8 cellular contexts compared by ENCODE assay signal in the genomic region with DNA sequence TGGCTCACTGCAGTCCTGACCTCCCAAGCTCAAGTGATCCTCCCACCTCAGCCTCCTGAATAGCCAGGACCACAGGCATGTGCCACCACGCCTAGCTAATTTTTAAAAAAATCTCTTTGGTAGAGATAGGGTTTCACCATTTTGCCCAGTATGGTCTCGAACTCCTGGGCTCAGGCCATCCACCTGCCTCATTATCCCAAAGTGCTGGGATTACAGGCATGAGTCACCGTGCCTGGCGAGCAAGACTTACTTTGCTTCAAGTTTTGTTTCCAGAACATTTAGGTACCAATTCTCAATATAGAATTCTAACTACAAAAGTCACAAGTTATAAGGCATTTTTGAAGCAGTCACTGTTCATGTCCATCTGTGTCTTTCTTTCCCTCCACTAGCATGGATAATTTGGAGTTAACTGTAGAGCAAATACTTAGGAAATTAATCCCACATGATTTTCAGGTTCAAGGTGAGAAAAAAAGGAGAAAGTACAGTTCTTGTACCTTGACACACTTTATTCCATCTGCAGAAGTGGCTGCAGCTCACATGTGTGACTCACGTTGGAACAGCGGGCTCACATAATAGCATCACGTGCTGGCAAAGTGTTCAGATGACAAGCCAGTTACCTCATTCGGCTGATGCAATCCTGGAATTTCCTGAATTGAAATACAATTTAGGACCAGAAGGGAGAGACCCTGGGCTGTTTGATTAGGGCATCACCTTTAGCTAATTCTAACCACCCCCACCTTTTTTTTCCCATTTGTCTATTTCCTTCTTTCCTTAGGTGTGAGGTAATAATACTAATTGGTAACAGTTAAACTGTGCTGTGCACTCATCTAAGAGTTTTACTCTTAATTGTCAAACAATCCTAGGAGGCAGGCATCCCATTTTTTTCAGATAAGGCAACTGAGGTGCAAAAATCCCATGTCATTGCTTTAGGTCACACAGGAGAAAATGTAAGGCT. TPM values are rescaled to one million over a fixed set of nuclear protein-coding genes. Genes with fewer than 3 reads are reported as not detected.
DNase-seq lines count a peak whose midpoint lies in the region; ATAC-seq, FAIRE-seq and TF ChIP-seq lines count a peak whose summit lies in the region.

No MANE protein-coding gene starts in this region.

- H3K9me3 Mint-ChIP-seq in activated T-cell treated with anti-CD3 and anti-CD28 coated beads, Interleukin-2, amount 50 U/mL, for 4 hours = peaks cover 3% of the 10 kb centered on the region
- peaks cover 4% of the 10 kb centered on the region for H3K9me3 Mint-ChIP-seq in neural crest cell

- no peaks in the 10 kb centered on the region for H3K36me3 Mint-ChIP-seq in activated T-cell treated with anti-CD3 and anti-CD28 coated beads, Interleukin-2, amount 50 U/mL, for 4 hours (ENCODE audit: insufficient read depth)
- no peaks in the 10 kb centered on the region for H3K36me3 Mint-ChIP-seq in neural crest cell (ENCODE audit: low read depth)

- TF ChIP-seq CTCF in neural crest cell (conservative IDR thresholded peaks at IDR 0.05) = no peak

- peak overlapping the region; percentile 92 for H3K27ac ChIP-seq in epithelial cell of prostate

- DNase-seq in activated T-cell treated with anti-CD3 and anti-CD28 coated beads, Interleukin-2, amount 50 U/mL, for 4 hours = peak; percentile 17
- no peak for DNase-seq in activated T-cell treated with anti-CD3 and anti-CD28 coated beads, Interleukin-2, amount 50 U/mL, for 1 hour
- DNase-seq in NCI-H69 (lab: John Stamatoyannopoulos, UW) (peak; percentile 96), epithelial cell of prostate (ENCODE audit: low read depth, low spot score) (peak; percentile 87), neural crest cell (ENCODE audit: low read depth, low spot score) (no peak), GM19239 (ENCODE audit: insufficient read length, low spot score) (no peak)

- FAIRE-seq in GM19239 (lab: Jason Lieb, UNC) = no peak

- H3K4me3 Mint-ChIP-seq in activated T-cell treated with anti-CD3 and anti-CD28 coated beads, Interleukin-2, amount 50 U/mL, for 4 hours = no peak overlapping the region
- H3K4me3 Mint-ChIP-seq in neural crest cell = no peak overlapping the region

- H3K27me3 Mint-ChIP-seq in activated T-cell treated with anti-CD3 and anti-CD28 coated beads, Interleukin-2, amount 50 U/mL, for 4 hours (ENCODE audit: low read depth) = no peaks in the 10 kb centered on the region
- H3K27me3 Mint-ChIP-seq in neural crest cell (ENCODE audit: low read depth) = no peaks in the 10 kb centered on the region

- peak overlapping the region; percentile 92 for H3K27ac Mint-ChIP-seq in neural crest cell (ENCODE audit: unreplicated experiment)

- ATAC-seq in activated T-cell treated with anti-CD3 and anti-CD28 coated beads, Interleukin-2, amount 50 U/mL, for 4 hours = no peak
- ATAC-seq in HG02970 (IDR thresholded peaks at IDR 0.05; ENCODE audit: low FRiP score, unreplicated experiment) (no peak), HG03139 (IDR thresholded peaks at IDR 0.05; ENCODE audit: unreplicated experiment) (no peak)

- peaks cover 52% of the 10 kb centered on the region for H3K4me1 Mint-ChIP-seq in activated T-cell treated with anti-CD3 and anti-CD28 coated beads, Interleukin-2, amount 50 U/mL, for 4 hours (ENCODE audit: low read depth)
- H3K4me1 Mint-ChIP-seq in neural crest cell = peaks cover 18% of the 10 kb centered on the region

RNA-seq across cellular contexts. Expression of a gene that starts 46.9 kb away (rescaled TPM):
- 1 to 10 TPM; 4.5 to 9.4 (median 8.0) TPM for total RNA-seq in activated T-cell treated with anti-CD3 and anti-CD28 coated beads, Interleukin-2, amount 50 U/mL, for 4 hours
- total RNA-seq in neural crest cell = 20.3 and 22.8 TPM in 2 replicates

Comparison
In these comparisons a context has a peak if more than half of its experiments do, and no peak if none do; other contexts are left out.
1. DNase-seq: peak in activated T-cell treated with anti-CD3 and anti-CD28 coated beads, Interleukin-2, amount 50 U/mL, for 4 hours (single experiment), NCI-H69 (single experiment) and epithelial cell of prostate (single experiment); none in activated T-cell treated with anti-CD3 and anti-CD28 coated beads, Interleukin-2, amount 50 U/mL, for 1 hour (single experiment), neural crest cell (single experiment) and GM19239 (single experiment).